Comparison of ENCODE assay signal across 21 cellular contexts in the genomic region with DNA sequence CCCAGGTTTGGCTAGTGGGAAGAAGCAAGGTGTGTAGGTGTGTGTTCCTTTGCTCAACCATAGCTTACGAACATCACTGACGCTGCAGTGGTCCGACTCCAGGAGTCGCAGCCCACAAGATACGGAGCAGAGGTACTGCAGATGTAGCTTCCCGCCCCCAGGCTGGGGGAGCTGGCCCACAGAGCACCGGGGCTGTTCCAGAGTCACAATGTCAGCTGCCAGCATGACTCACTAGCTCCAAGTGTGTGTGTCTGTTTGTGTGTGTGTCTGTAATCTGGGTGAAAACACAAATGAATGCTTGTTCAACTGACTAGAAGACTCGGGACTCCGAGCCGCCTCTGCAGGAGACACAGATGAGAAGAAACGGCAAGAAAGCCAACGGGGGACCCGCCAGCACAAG. TPM values are rescaled to one million over a fixed set of nuclear protein-coding genes. Genes with fewer than 3 reads are reported as not detected.
A peak's percentile ranks its signal among the peaks of the same experiment; 100 is the strongest.
DNase-seq lines count a peak whose midpoint lies in the region; ATAC-seq, FAIRE-seq and TF ChIP-seq lines count a peak whose summit lies in the region.
"Had no signal": no experiment of that assay in that cellular context is flagged by ENCODE, and none has a peak within 500 bp of the region (broad histone marks: within the 10 kb centered on the region; RNA-seq: fewer than 3 reads in every experiment).

No MANE protein-coding gene starts in this region.

- no peak overlapping the region for H3K4me3 ChIP-seq in BE2C (ENCODE audit: low read depth, low read length)
- H3K4me3 ChIP-seq in bronchial epithelial cell (ENCODE audit: low read depth, low read length) = no peak overlapping the region
- H3K4me3 ChIP-seq in heart right ventricle = no peak overlapping the region
- no peak overlapping the region for H3K4me3 ChIP-seq in ovary
- H3K4me3 ChIP-seq in esophagus squamous epithelium = no peak overlapping the region
- H3K4me3 ChIP-seq: Peyer's patch had no signal

- peaks cover 25% of the 10 kb centered on the region for H3K4me1 ChIP-seq in BE2C
- H3K4me1 ChIP-seq in heart right ventricle = peaks cover 3 to 22% (median 15%) of the 10 kb centered on the region in 9 donors
- H3K4me1 ChIP-seq in ovary (ENCODE audit: insufficient read depth) = peaks cover 9% of the 10 kb centered on the region
- peaks cover 5 to 41% (median 18%) of the 10 kb centered on the region in 3 donors for H3K4me1 ChIP-seq in esophagus squamous epithelium

- TF ChIP-seq EP300 in ovary (IDR thresholded peaks at IDR 0.05) = no peak

- H3K9me3 ChIP-seq in BE2C (no peaks in the 10 kb centered on the region), heart right ventricle (no peaks in the 10 kb centered on the region), ovary (no peaks in the 10 kb centered on the region), esophagus squamous epithelium (no peaks in the 10 kb centered on the region)
- H3K9me3 ChIP-seq: Peyer's patch had no signal

- H3K27me3 ChIP-seq in BE2C = no peaks in the 10 kb centered on the region
- no peaks in the 10 kb centered on the region for H3K27me3 ChIP-seq in bronchial epithelial cell (ENCODE audit: control insufficient read depth, insufficient read depth, low read length)
- H3K27me3 ChIP-seq in heart right ventricle = peaks cover 0 to 6% (median 0%) of the 10 kb centered on the region in 7 donors
- no peaks in the 10 kb centered on the region for H3K27me3 ChIP-seq in ovary
- H3K27me3 ChIP-seq in esophagus squamous epithelium = no peaks in the 10 kb centered on the region
- H3K27me3 ChIP-seq: Peyer's patch had no signal

- TF ChIP-seq POLR2A in ovary (IDR thresholded peaks at IDR 0.05) (no peak), esophagus squamous epithelium (IDR thresholded peaks at IDR 0.05) (no peak)

- H3K27ac ChIP-seq in heart right ventricle (peak overlapping the region in 6 of 10 donors; percentile 14 to 62 (median 43)), ovary (peak overlapping the region in 1 of 2 donors; percentile 39), esophagus squamous epithelium (peak overlapping the region in 1 of 4 donors; percentile 38)
- H3K27ac ChIP-seq: Peyer's patch had no signal

- intact Hi-C loops in heart right ventricle (cut with DNase I) = loop anchor here in 1 of 10 donors (10.0 kb wide), 1 partner anchor 68 kb away; no protein-coding TSS in a partner anchor
- intact Hi-C loops in ovary (cut with DNase I) = no loop called here
- intact Hi-C loops in esophagus squamous epithelium (cut with DNase I) = no loop called here

- peak; percentile 56 to 81 (median 74) for ATAC-seq in heart right ventricle
- ATAC-seq in HG02870 (IDR thresholded peaks at IDR 0.05; ENCODE audit: unreplicated experiment) = no peak

- TF ChIP-seq CTCF in BE2C (IDR thresholded peaks at IDR 0.05; ENCODE audit: low read depth, low read length) = peak; percentile 5; the same call in 1 of the 2 replicates
- no peak for TF ChIP-seq CTCF in bronchial epithelial cell (IDR thresholded peaks at IDR 0.05; ENCODE audit: insufficient read depth, low read length, severe bottlenecking)
- TF ChIP-seq CTCF in heart right ventricle (IDR thresholded peaks at IDR 0.05) = peak in 1 of 9 donors; percentile 5
- TF ChIP-seq CTCF in ovary (IDR thresholded peaks at IDR 0.05) = no peak
- no peak for TF ChIP-seq CTCF in esophagus squamous epithelium (IDR thresholded peaks at IDR 0.05)

- DNase-seq in BE2C (peak; percentile 76), bronchial epithelial cell (ENCODE audit: low read depth) (peak; percentile 23), heart right ventricle (peak; percentile 50 to 58), ovary (peak in 4 of 5 donors; percentile 67 to 70 (median 67)), esophagus squamous epithelium (lab: John Stamatoyannopoulos, UW) (no peak), ureter (ENCODE audit: low spot score) (no peak)
- no peak for DNase-seq in activated CD4-positive, CD25-positive, alpha-beta regulatory T cell (lab: John Stamatoyannopoulos, UW)
- DNase-seq: activated CD4-positive, CD25-positive, alpha-beta regulatory T cell treated with anti-CD3 and anti-CD28 coated beads, Interleukin-2, amount 50 U/mL, for 72 hours; activated CD8-positive, alpha-beta memory T cell treated with anti-CD3 and anti-CD28 coated beads, Interleukin-2, amount 50 U/mL, for 48 hours; COR-L47; NCI-H2081 treated with DMSO at 0.1 percent for 48 hours; NCI-H526 treated with DMSO at 0.1 percent for 48 hours; Peyer's patch; stimulated activated CD4-positive, alpha-beta T cell treated with anti-CD3 and anti-CD28 coated beads, Interleukin-4, amount 100 ng/mL, for 1 hour; T-helper 1 cell had no signal

- FAIRE-seq in bronchial epithelial cell (lab: Jason Lieb, UNC) = no peak
- FAIRE-seq: A204.1, G401.6 had no signal

- H3K36me3 ChIP-seq in BE2C (peaks cover 63% of the 10 kb centered on the region), bronchial epithelial cell (ENCODE audit: control insufficient read depth, insufficient read depth, low read length) (no peaks in the 10 kb centered on the region), heart right ventricle (peaks cover 0 to 19% (median 0%) of the 10 kb centered on the region in 9 donors), ovary (no peaks in the 10 kb centered on the region), esophagus squamous epithelium (peaks cover 0 to 14% (median 0%) of the 10 kb centered on the region in 3 donors)
- H3K36me3 ChIP-seq: Peyer's patch had no signal

- WGBS in heart right ventricle, 2 donors = 75% methylated on average over 13 of the region's 13 CpGs
- WGBS in ovary, 3 donors = 42 to 54% (median 52%) methylated on average over 13 of the region's 13 CpGs
- 72 to 87% methylated on average over 11 to 13 of the region's 13 CpGs for WGBS in esophagus squamous epithelium, 2 donors

RNA-seq across cellular contexts. Expression of a gene that starts 10.5 kb away (rescaled TPM):
- 1.3 TPM for polyA plus RNA-seq in BE2C (2012; ENCODE audit: insufficient read depth, insufficient read length, low read depth)
- total RNA-seq in bronchial epithelial cell (0.38 TPM in 1 of 2 replicates, not detected in the other), heart right ventricle (under 1 TPM in 1 of 10 donors, not detected in 9; 0.38 TPM), ovary (1 to 10 TPM in 3 of 7 donors, under 1 TPM in 4; 0.08 to 3.3 (median 0.97) TPM), esophagus squamous epithelium (under 1 TPM in 3 of 4 donors, not detected in 1; under 0.01 to 0.27 (median 0.09) TPM), ureter (0.75 TPM)
- polyA plus RNA-seq in heart right ventricle (under 1 TPM; 0.15 to 0.35 TPM), ovary (under 1 TPM; 0.25 to 0.40 TPM)
- total RNA-seq: fibroblast of lung, mucosa of gallbladder, Peyer's patch, renal cortical epithelial cell had no signal
- polyA plus RNA-seq: fibroblast of lung had no signal

RNA-seq across cellular contexts. Expression of a gene that starts 52.1 kb away (rescaled TPM):
- polyA plus RNA-seq in BE2C (2012; ENCODE audit: insufficient read depth, insufficient read length, low read depth) = 5.5 TPM
- total RNA-seq in bronchial epithelial cell (not detected in 2 replicates), heart right ventricle (not detected), ovary (under 1 TPM in 6 of 7 donors, not detected in 1; 0.23 to 0.92 (median 0.56) TPM), esophagus squamous epithelium (under 1 TPM in 1 of 4 donors, not detected in 3; 0.38 TPM), ureter (not detected)
- polyA plus RNA-seq in heart right ventricle (under 1 TPM in 1 of 2 donors, not detected in 1; 0.01 TPM), ovary (under 1 TPM; 0.51 to 0.88 TPM)
- total RNA-seq: fibroblast of lung had no signal
- polyA plus RNA-seq: fibroblast of lung had no signal

RNA-seq across cellular contexts. Expression of a gene that starts 53.4 kb away (rescaled TPM):
- polyA plus RNA-seq in BE2C (2012; ENCODE audit: insufficient read depth, insufficient read length, low read depth) = 67.5 TPM
- 11.6 and 19.5 TPM in 2 replicates for total RNA-seq in bronchial epithelial cell
- total RNA-seq in heart right ventricle = 10 to 100 TPM in 1 of 10 donors, 1 to 10 TPM in 9; 4.9 to 12.4 (median 7.7) TPM
- polyA plus RNA-seq in heart right ventricle = 1 to 10 TPM; 7.2 to 8.0 TPM
- total RNA-seq in ovary = 10 to 100 TPM in 2 of 7 donors, 1 to 10 TPM in 5; 3.8 to 13.1 (median 8.9) TPM
- polyA plus RNA-seq in ovary = 10 to 100 TPM in 1 of 2 donors, 1 to 10 TPM in 1; 6.4 to 16.7 TPM
- 10 to 100 TPM in 2 of 4 donors, 1 to 10 TPM in 2; 9.2 to 11.9 (median 10.7) TPM for total RNA-seq in esophagus squamous epithelium
- 14.8 TPM for total RNA-seq in ureter

Comparison
In these comparisons a context has a peak if more than half of its experiments do, and no peak if none do; other contexts are left out.
1. DNase-seq: peak in BE2C (single experiment), bronchial epithelial cell (single experiment), heart right ventricle (2 of 2) and ovary (4 of 5); none in esophagus squamous epithelium (single experiment), ureter (single experiment) and activated CD4-positive, CD25-positive, alpha-beta regulatory T cell (0 of 4).